8 cellular contexts compared by ENCODE assay signal in genomic region chr6:159633196-159633595, GRCh38. TPM values are rescaled to one million over a fixed set of nuclear protein-coding genes. Genes with fewer than 3 reads are reported as not detected.
DNase-seq lines count a peak whose midpoint lies in the region; ATAC-seq, FAIRE-seq and TF ChIP-seq lines count a peak whose summit lies in the region.

No MANE protein-coding gene starts in this region.

- intact Hi-C loops in heart right ventricle (cut with DNase I) (no loop called here), cardiac septum (cut with DNase I) (no loop called here)

- no peaks in the 10 kb centered on the region for H3K4me1 ChIP-seq in heart right ventricle

- H3K36me3 ChIP-seq in heart right ventricle: peaks cover 0 to 4% (median 0%) of the 10 kb centered on the region in 9 donors

- no peak for ATAC-seq in heart right ventricle
- no peak for ATAC-seq in HG02763 (IDR thresholded peaks at IDR 0.05; ENCODE audit: unreplicated experiment)
- ATAC-seq in HG03342 (IDR thresholded peaks at IDR 0.05; ENCODE audit: unreplicated experiment): no peak

- DNase-seq in heart right ventricle (no peak), cardiac septum (ENCODE audit: low spot score) (no peak), NB4 (ENCODE audit: low read depth) (peak; percentile 46), epithelial cell of esophagus (ENCODE audit: low read depth) (peak; percentile 25), urothelium cell line (ENCODE audit: low spot score) (peak; percentile 17), superior temporal gyrus (ENCODE audit: extremely low spot score) (no peak)

- no peak overlapping the region for H3K27ac ChIP-seq in heart right ventricle

- no peak for TF ChIP-seq POLR2A in NB4 (IDR thresholded peaks at IDR 0.05; ENCODE audit: extremely low read depth, insufficient read length)

- no peaks in the 10 kb centered on the region for H3K27me3 ChIP-seq in heart right ventricle

- WGBS in heart right ventricle, 2 donors: 79% methylated on average over 5 of the region's 5 CpGs

- no peak for FAIRE-seq in urothelium cell line (lab: Jason Lieb, UNC)

- H3K9me3 ChIP-seq in heart right ventricle: peaks cover 0 to 4% (median 0%) of the 10 kb centered on the region in 11 donors

- H3K4me3 ChIP-seq in heart right ventricle (no peak overlapping the region), NB4 (ENCODE audit: low read depth, low read length) (no peak overlapping the region), epithelial cell of esophagus (ENCODE audit: low read length) (no peak overlapping the region)

- TF ChIP-seq CTCF in heart right ventricle (IDR thresholded peaks at IDR 0.05) (peak in 7 of 9 donors; percentile 11 to 39 (median 17)), NB4 (IDR thresholded peaks at IDR 0.05; ENCODE audit: low read depth, low read length) (peak; percentile 61), epithelial cell of esophagus (IDR thresholded peaks at IDR 0.05; ENCODE audit: insufficient read depth, low read depth, low read length, missing control alignments) (peak; percentile 39)

RNA-seq across cellular contexts. Expression of gene SOD2, which starts 59.8 kb away (rescaled TPM):
- total RNA-seq in heart right ventricle (1,000 to 10,000 TPM in 1 of 10 donors, 100 to 1,000 TPM in 9; 720 to 1,111 (median 848) TPM), cardiac septum (666 TPM)
- polyA plus RNA-seq in heart right ventricle: 100 to 1,000 TPM; 144 to 208 TPM

Comparison
In these comparisons a context has a peak if more than half of its experiments do, and no peak if none do; other contexts are left out.
1. DNase-seq: peak in NB4 (single experiment), epithelial cell of esophagus (single experiment) and urothelium cell line (single experiment); none in heart right ventricle (0 of 2), cardiac septum (single experiment) and superior temporal gyrus (single experiment).
2. Peak in every context shown above with its lines, with median percentiles within 50 percentile points of each other: CTCF ChIP-seq.